ENCODE assay signal across 24 cellular contexts in genomic region chr1:43747736-43748135, GRCh38.
"Had no signal": no experiment of that assay in that cellular context is flagged by ENCODE, and none has a peak within 500 bp of the region (broad histone marks: within the 10 kb centered on the region; RNA-seq: fewer than 3 reads in every experiment).

No MANE protein-coding gene starts in this region.

- H3K9me3 ChIP-seq: esophagus muscularis mucosa, gastroesophageal sphincter, left lung, lower lobe of right lung, psoas muscle, spleen, tibial artery, upper lobe of left lung, uterus had no signal

- H3K4me1 Mint-ChIP-seq: nephron had no signal

- H3K4me3 ChIP-seq: esophagus muscularis mucosa, gastroesophageal sphincter, left lung, lower lobe of right lung, psoas muscle, spleen, tibial artery, upper lobe of left lung, uterus had no signal

- H3K36me3 ChIP-seq: left lung, lower lobe of right lung, tibial artery, upper lobe of left lung, uterus had no signal

- H3K27ac Mint-ChIP-seq: naive B cell; nephron; stimulated activated memory B cell treated with anti-CD40 and anti-IgM and Interleukin-4, amounts not matched to agents 10 μg/mL and 1 μg/mL and 100 μg/mL, for 72 hours; stimulated activated naive CD8-positive, alpha-beta T cell treated with anti-CD3 and anti-CD28 coated beads, Interleukin-15, Interleukin-2, amounts not matched to agents 100 ng/mL and 50 ng/mL, for 24 hours had no signal

- H3K9me3 Mint-ChIP-seq: naive B cell; nephron; stimulated activated memory B cell treated with anti-CD40 and anti-IgM and Interleukin-4, amounts not matched to agents 10 μg/mL and 1 μg/mL and 100 μg/mL, for 72 hours; stimulated activated naive CD8-positive, alpha-beta T cell treated with anti-CD3 and anti-CD28 coated beads, Interleukin-15, Interleukin-2, amounts not matched to agents 100 ng/mL and 50 ng/mL, for 24 hours had no signal

- H3K4me1 ChIP-seq: esophagus muscularis mucosa, gastroesophageal sphincter, left lung, lower lobe of right lung, psoas muscle, spleen, tibial artery, upper lobe of left lung, uterus had no signal

- H3K27me3 ChIP-seq: esophagus muscularis mucosa, gastroesophageal sphincter, left lung, spleen, tibial artery, upper lobe of left lung, uterus had no signal

- H3K27ac ChIP-seq: epithelial cell of prostate, esophagus muscularis mucosa, gastroesophageal sphincter, left lung, lower lobe of right lung, psoas muscle, spleen, tibial artery, upper lobe of left lung, uterus had no signal

- H3K4me3 Mint-ChIP-seq: nephron; stimulated activated memory B cell treated with anti-CD40 and anti-IgM and Interleukin-4, amounts not matched to agents 10 μg/mL and 1 μg/mL and 100 μg/mL, for 72 hours; stimulated activated naive CD8-positive, alpha-beta T cell treated with anti-CD3 and anti-CD28 coated beads, Interleukin-15, Interleukin-2, amounts not matched to agents 100 ng/mL and 50 ng/mL, for 24 hours had no signal

- DNase-seq: cortex of kidney; effector memory CD4-positive, alpha-beta T cell; foreskin fibroblast; glutamatergic neuron; islet precursor cell; left lung; lower lobe of right lung; mesenchymal stem cell; naive B cell; psoas muscle; spleen; stimulated activated CD4-positive, alpha-beta T cell treated with anti-CD3 and anti-CD28 coated beads, Interleukin-15, amount 100 ng/mL, for 24 hours; stimulated activated CD4-positive, alpha-beta T cell treated with anti-CD3 and anti-CD28 coated beads, Interleukin-1b, Interleukin-23, amount 100 ng/mL, for 48 hours; stimulated activated CD4-positive, alpha-beta T cell treated with anti-CD3 and anti-CD28 coated beads, Interleukin-4, amount 100 ng/mL, for 24 hours; tibial artery; upper lobe of left lung; uterus had no signal

- H3K27me3 Mint-ChIP-seq: naive B cell; stimulated activated memory B cell treated with anti-CD40 and anti-IgM and Interleukin-4, amounts not matched to agents 10 μg/mL and 1 μg/mL and 100 μg/mL, for 72 hours; stimulated activated naive CD8-positive, alpha-beta T cell treated with anti-CD3 and anti-CD28 coated beads, Interleukin-15, Interleukin-2, amounts not matched to agents 100 ng/mL and 50 ng/mL, for 24 hours had no signal

- ATAC-seq: gastroesophageal sphincter; left lung; lower lobe of right lung; psoas muscle; sciatic nerve; stimulated activated memory B cell treated with anti-CD40 and anti-IgM and Interleukin-4, amounts not matched to agents 10 μg/mL and 1 μg/mL and 100 μg/mL, for 72 hours had no signal
